Comparison of ENCODE assay signal across 11 cellular contexts in genomic region chr1:165474196-165474595, GRCh38. TPM values are rescaled to one million over a fixed set of nuclear protein-coding genes. Genes with fewer than 3 reads are reported as not detected.
"Had no signal": no experiment of that assay in that cellular context is flagged by ENCODE, and none has a peak within 500 bp of the region (broad histone marks: within the 10 kb centered on the region; RNA-seq: fewer than 3 reads in every experiment).

No MANE protein-coding gene starts in this region.

- H3K27ac ChIP-seq: GM23248 had no signal

- H3K4me3 Mint-ChIP-seq: GM23338, H9, HFFc6 had no signal

- H3K36me3 ChIP-seq: HAP-1 had no signal

- H3K27ac Mint-ChIP-seq: GM23338, H9, HFFc6 had no signal

- H3K9me3 Mint-ChIP-seq: GM23338, H9, HFFc6 had no signal

- H3K9me3 ChIP-seq: HAP-1 had no signal

- ATAC-seq: GM23338, HCT116 had no signal

- H3K4me1 ChIP-seq: HAP-1 had no signal

- DNase-seq: GM23248, GOT3, H7, H9, HCEC 1CT, HFFc6 had no signal

- H3K4me3 ChIP-seq: GM23248, GM23338, HAP-1 had no signal

RNA-seq across cellular contexts. Expression of gene RXRG, which starts 29.3 kb away (rescaled TPM):
- total RNA-seq: GM23248, GM23338, H1, H4, H9, HFFc6 had no signal
